1 cellular context compared by ENCODE assay signal in the genomic region with DNA sequence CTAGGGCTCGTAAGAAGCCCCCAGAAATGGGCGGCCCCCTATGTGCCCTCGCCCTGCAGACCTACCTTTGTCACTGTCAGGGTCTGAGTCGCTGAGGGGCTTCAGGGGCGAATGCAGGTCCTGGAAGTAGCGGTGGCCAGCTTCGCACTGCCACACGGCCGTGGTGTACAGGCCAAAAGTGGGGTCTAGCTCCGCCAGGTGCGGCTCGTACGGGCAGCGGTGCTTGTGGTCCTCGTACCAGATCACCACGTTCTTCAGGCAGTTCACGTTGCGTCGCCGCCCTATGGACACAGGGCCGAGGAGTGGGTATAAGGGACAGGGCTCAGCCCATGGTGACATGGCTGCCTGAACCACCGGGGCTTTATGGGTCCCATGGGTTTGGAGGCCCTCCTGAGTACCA.
TF ChIP-seq lines count a peak whose summit lies in the region.

No MANE protein-coding gene starts in this region.

TF ChIP-seq in IMR-90, 13 proteins besides CTCF, POLR2A, EP300 and RAD21 (continued from another document):
- TF ChIP-seq, protein P1, sequence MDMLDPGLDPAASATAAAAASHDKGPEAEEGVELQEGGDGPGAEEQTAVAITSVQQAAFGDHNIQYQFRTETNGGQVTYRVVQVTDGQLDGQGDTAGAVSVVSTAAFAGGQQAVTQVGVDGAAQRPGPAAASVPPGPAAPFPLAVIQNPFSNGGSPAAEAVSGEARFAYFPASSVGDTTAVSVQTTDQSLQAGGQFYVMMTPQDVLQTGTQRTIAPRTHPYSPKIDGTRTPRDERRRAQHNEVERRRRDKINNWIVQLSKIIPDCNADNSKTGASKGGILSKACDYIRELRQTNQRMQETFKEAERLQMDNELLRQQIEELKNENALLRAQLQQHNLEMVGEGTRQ (IDR thresholded peaks at IDR 0.05; ENCODE audit: low read depth, low read length), result no peak
- TF ChIP-seq NFE2L2 (IDR thresholded peaks at IDR 0.05; ENCODE audit: low read depth, low read length) (no peak), RCOR1 (IDR thresholded peaks at IDR 0.05; ENCODE audit: insufficient replicate concordance, low read length) (no peak), MAZ (IDR thresholded peaks at IDR 0.05; ENCODE audit: borderline replicate concordance, low read depth, low read length) (no peak), CEBPB (IDR thresholded peaks at IDR 0.05; ENCODE audit: low read depth, low read length) (no peak), MAFK (IDR thresholded peaks at IDR 0.05; ENCODE audit: low read depth, low read length) (no peak), RFX5 (IDR thresholded peaks at IDR 0.05; ENCODE audit: low read depth, low read length) (no peak), BHLHE40 (IDR thresholded peaks at IDR 0.05; ENCODE audit: low read depth, low read length) (no peak), MXI1 (IDR thresholded peaks at IDR 0.05; ENCODE audit: borderline replicate concordance, low read depth, low read length) (no peak), ELK1 (IDR thresholded peaks at IDR 0.05; ENCODE audit: borderline replicate concordance, low read depth, low read length) (no peak)
